Comparison of ENCODE assay signal across 17 cellular contexts in the genomic region with DNA sequence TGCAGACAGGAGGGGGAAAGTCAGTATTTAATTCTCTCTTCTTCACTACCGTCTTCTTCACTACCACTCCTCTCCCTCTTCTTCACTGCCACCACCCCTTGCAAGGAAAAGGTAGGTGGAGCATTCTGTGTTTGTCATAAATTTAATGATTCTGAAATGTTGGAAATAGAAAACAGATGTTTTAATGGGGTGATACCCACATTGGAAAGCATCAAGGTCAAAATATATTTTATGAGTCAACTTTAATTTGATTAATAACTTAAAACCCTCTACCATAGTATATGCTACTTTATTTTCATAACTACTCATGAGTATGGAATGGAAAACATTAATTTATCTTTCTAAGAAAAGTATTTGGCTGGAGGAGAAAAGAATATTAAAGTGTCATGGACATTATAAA.
DNase-seq lines count a peak whose midpoint lies in the region; ATAC-seq, FAIRE-seq and TF ChIP-seq lines count a peak whose summit lies in the region.
"Had no signal": no experiment of that assay in that cellular context is flagged by ENCODE, and none has a peak within 500 bp of the region (broad histone marks: within the 10 kb centered on the region; RNA-seq: fewer than 3 reads in every experiment).

No MANE protein-coding gene starts in this region.

- H3K36me3 Mint-ChIP-seq in stimulated activated naive B cell treated with anti-CD40 and anti-IgM and Interleukin-4, amounts not matched to agents 10 μg/mL and 1 μg/mL and 100 μg/mL, for 72 hours, result peaks cover 22 to 42% of the 10 kb centered on the region in 2 donors

- no peaks in the 10 kb centered on the region for H3K9me3 Mint-ChIP-seq in stimulated activated naive B cell treated with anti-CD40 and anti-IgM and Interleukin-4, amounts not matched to agents 10 μg/mL and 1 μg/mL and 100 μg/mL, for 72 hours
- H3K9me3 Mint-ChIP-seq: activated B cell treated with CpG ODN at 0.5 μM for 24 hours, H9 had no signal

- no peaks in the 10 kb centered on the region for H4K20me1 ChIP-seq in GM23248 (ENCODE audit: insufficient read depth)

- intact Hi-C loops in body of pancreas (cut with DNase I) (no loop called here), spleen (cut with DNase I; ENCODE audit: low total_unique reads) (no loop called here)

- H3K36me3 ChIP-seq in GM23248 (ENCODE audit: low read depth) (no peaks in the 10 kb centered on the region; the same call in 1 of the 2 replicates), body of pancreas (replicated peaks in 1 of 2; ENCODE audit: insufficient read depth in 1 of 2, low read depth in 2 of 2) (no peaks in the 10 kb centered on the region), spleen (peaks cover 0 to 9% (median 0%) of the 10 kb centered on the region in 6 donors)
- H3K36me3 ChIP-seq: ovary had no signal

- TF ChIP-seq CTCF in body of pancreas (IDR thresholded peaks at IDR 0.05) (no peak), fibroblast of the aortic adventitia (IDR thresholded peaks at IDR 0.05; ENCODE audit: insufficient read depth, low read length) (no peak), spleen (IDR thresholded peaks at IDR 0.05 in 8 of 11, conservative IDR thresholded peaks at IDR 0.05 in 3 of 11) (no peak)

- peak overlapping the region; percentile 87 for H3K27ac ChIP-seq in GM23248
- peak overlapping the region in 3 of 4 donors; percentile 36 to 56 (median 52) for H3K27ac ChIP-seq in body of pancreas
- H3K27ac ChIP-seq in spleen, result peak overlapping the region in 2 of 8 donors; percentile 28 to 47
- H3K27ac ChIP-seq: ovary had no signal

- peak overlapping the region; percentile 44 for H3K4me3 ChIP-seq in GM23248
- no peak overlapping the region for H3K4me3 ChIP-seq in body of pancreas
- peak overlapping the region; percentile 43 for H3K4me3 ChIP-seq in fibroblast of the aortic adventitia (ENCODE audit: low read depth, low read length)
- no peak overlapping the region for H3K4me3 ChIP-seq in spleen
- H3K4me3 ChIP-seq: ovary had no signal

- H3K4me2 ChIP-seq in GM23248 (ENCODE audit: unreplicated experiment), result peak overlapping the region; percentile 66

- H3K27ac Mint-ChIP-seq in stimulated activated naive B cell treated with anti-CD40 and anti-IgM and Interleukin-4, amounts not matched to agents 10 μg/mL and 1 μg/mL and 100 μg/mL, for 72 hours, result peak overlapping the region; percentile 79
- H3K27ac Mint-ChIP-seq: activated B cell treated with CpG ODN at 0.5 μM for 24 hours had no signal

- FAIRE-seq in H54 (lab: Jason Lieb, UNC), result no peak
- FAIRE-seq: small intestine had no signal

- H3K4me3 Mint-ChIP-seq in stimulated activated naive B cell treated with anti-CD40 and anti-IgM and Interleukin-4, amounts not matched to agents 10 μg/mL and 1 μg/mL and 100 μg/mL, for 72 hours, result no peak overlapping the region
- H3K4me3 Mint-ChIP-seq: activated B cell treated with CpG ODN at 0.5 μM for 24 hours, H9 had no signal

- TF ChIP-seq POLR2A in body of pancreas (IDR thresholded peaks at IDR 0.05), result no peak
- TF ChIP-seq POLR2A in spleen (IDR thresholded peaks at IDR 0.05), result no peak
- no peak for TF ChIP-seq POLR2A in H54 (IDR thresholded peaks at IDR 0.05; ENCODE audit: low read depth, low read length)

- no peak for ATAC-seq in body of pancreas
- ATAC-seq in stimulated activated naive B cell treated with anti-CD40 and anti-IgM and Interleukin-4, amounts not matched to agents 10 μg/mL and 1 μg/mL and 100 μg/mL, for 72 hours (replicated peaks), result no peak

- 6 to 7% methylated on average over 1 of the region's 1 CpG for WGBS in GM23248 (ENCODE audit: low coverage in 1 of 2, low lambda C conversion rate in 2 of 2, missing lambda C conversion rate in 2 of 2), 2 experiments
- WGBS in body of pancreas, 2 donors, result 50 to 69% methylated on average over 1 of the region's 1 CpG
- WGBS in spleen, 5 donors, result 82 to 97% (median 95%) methylated on average over 1 of the region's 1 CpG

- no peaks in the 10 kb centered on the region for H3K9me2 ChIP-seq in GM23248 (ENCODE audit: insufficient read depth)

- in situ Hi-C loops in GM23248 (cut with MboI), result no loop called here

- H3K4me1 Mint-ChIP-seq in stimulated activated naive B cell treated with anti-CD40 and anti-IgM and Interleukin-4, amounts not matched to agents 10 μg/mL and 1 μg/mL and 100 μg/mL, for 72 hours, result peaks cover 25 to 41% of the 10 kb centered on the region in 2 donors

- peaks cover 40% of the 10 kb centered on the region for H3F3A ChIP-seq in GM23248 (ENCODE audit: insufficient read depth)

- no peak overlapping the region for H2AFZ ChIP-seq in GM23248

- no peaks in the 10 kb centered on the region for H3K27me3 Mint-ChIP-seq in stimulated activated naive B cell treated with anti-CD40 and anti-IgM and Interleukin-4, amounts not matched to agents 10 μg/mL and 1 μg/mL and 100 μg/mL, for 72 hours
- H3K27me3 Mint-ChIP-seq: activated B cell treated with CpG ODN at 0.5 μM for 24 hours had no signal

- peak overlapping the region; percentile 41 for H3K9ac ChIP-seq in GM23248

- peaks cover 87% of the 10 kb centered on the region for H3K79me2 ChIP-seq in GM23248 (ENCODE audit: insufficient read depth)

- H3K27me3 ChIP-seq in GM23248 (replicated peaks; ENCODE audit: insufficient read depth) (no peaks in the 10 kb centered on the region), body of pancreas (no peaks in the 10 kb centered on the region), spleen (replicated peaks in 1 of 7) (no peaks in the 10 kb centered on the region)
- H3K27me3 ChIP-seq: ovary had no signal

- peaks cover 30% of the 10 kb centered on the region for H3K4me1 ChIP-seq in GM23248 (ENCODE audit: insufficient read depth)
- H3K4me1 ChIP-seq in body of pancreas, result peaks cover 12% of the 10 kb centered on the region
- peaks cover 0 to 36% (median 15%) of the 10 kb centered on the region in 6 donors for H3K4me1 ChIP-seq in spleen

- DNase-seq in GM23248 (peak; percentile 43), body of pancreas (no peak), fibroblast of the aortic adventitia (ENCODE audit: low read depth) (no peak), spleen (no peak), H54 (ENCODE audit: insufficient read length, low spot score) (no peak), SW480 (ENCODE audit: low spot score) (no peak), anterior cingulate cortex (lab: John Stamatoyannopoulos, UW) (no peak)
- DNase-seq in stimulated activated naive B cell treated with anti-CD40 and anti-IgM and Interleukin-4, amounts not matched to agents 10 μg/mL and 1 μg/mL and 100 μg/mL, for 72 hours, result no peak
- DNase-seq: activated B cell treated with CpG ODN at 0.5 μM for 24 hours; activated gamma-delta T cell; effector memory CD4-positive, alpha-beta T cell; GF-D8; H9; ovary; small intestine; stimulated activated naive CD4-positive, alpha-beta T cell; T-helper 1 cell had no signal

- no peaks in the 10 kb centered on the region for H3K9me3 ChIP-seq in GM23248 (ENCODE audit: low read depth)
- H3K9me3 ChIP-seq in body of pancreas, result no peaks in the 10 kb centered on the region
- H3K9me3 ChIP-seq in spleen, result peaks cover 0 to 4% (median 0%) of the 10 kb centered on the region in 8 donors
- H3K9me3 ChIP-seq: ovary had no signal

Comparison
In these comparisons a context has a peak if more than half of its experiments do, and no peak if none do; other contexts are left out.
1. H3K4me3 ChIP-seq: peak in GM23248 (single experiment) and fibroblast of the aortic adventitia (single experiment); none in body of pancreas (0 of 2) and spleen (0 of 8).